ENCODE assay signal across 12 cellular contexts in genomic region chr7:41870505-41871138, GRCh38.
DNase-seq lines count a peak whose midpoint lies in the region; ATAC-seq, FAIRE-seq and TF ChIP-seq lines count a peak whose summit lies in the region.
"Had no signal": no experiment of that assay in that cellular context is flagged by ENCODE, and none has a peak within 500 bp of the region (broad histone marks: within the 10 kb centered on the region; RNA-seq: fewer than 3 reads in every experiment).

No MANE protein-coding gene starts in this region.

- no peaks in the 10 kb centered on the region for H3K79me2 ChIP-seq in GM12878 (ENCODE audit: control insufficient read depth, insufficient read depth, low read length)

- peak; percentile 67 for DNase-seq in CD1c-positive myeloid dendritic cell (ENCODE audit: extremely low spot score)
- peak; percentile 53 for DNase-seq in GM12878 (ENCODE audit: low read depth, low spot score)
- no peak for DNase-seq in HEK293T (ENCODE audit: extremely low spot score)
- no peak for DNase-seq in epidermal melanocyte (ENCODE audit: insufficient read length, low spot score)
- no peak for DNase-seq in kidney tubule cell (ENCODE audit: low spot score)
- DNase-seq in NCI-H1105 (lab: John Stamatoyannopoulos, UW): no peak
- DNase-seq: CD8-positive, alpha-beta memory T cell; naive B cell; NCI-H774; transverse colon had no signal

- peak; percentile 45 to 49; a peak in 2 of 4 replicates for TF ChIP-seq EP300 in GM12878 (IDR thresholded peaks at IDR 0.05; ENCODE audit: borderline replicate concordance in 1 of 2, control insufficient read depth in 1 of 2, low read depth in 2 of 2, low read length in 2 of 2)

- TF ChIP-seq CTCF in GM12878 (IDR thresholded peaks at IDR 0.05 in 2 of 3, conservative IDR thresholded peaks at IDR 0.05 in 1 of 3; ENCODE audit: control insufficient read depth in 2 of 3, extremely low read depth in 1 of 3, insufficient read depth in 1 of 3, low read depth in 3 of 3, low read length in 3 of 3): no peak

- no peak overlapping the region for H3K4me3 ChIP-seq in GM12878
- H3K4me3 ChIP-seq: transverse colon had no signal

- TF ChIP-seq POLR2A in GM12878 (IDR thresholded peaks at IDR 0.05; ENCODE audit: low read depth, low read length): no peak

- H4K20me1 ChIP-seq in GM12878 (ENCODE audit: control insufficient read depth, insufficient read depth): no peaks in the 10 kb centered on the region

- FAIRE-seq in GM12878 (lab: Jason Lieb, UNC): peak; percentile 73

- 0 out of 2 replicates have a peak overlapping the region, but pooled peaks have one; percentile 9 for H3K27ac ChIP-seq in GM12878 (ENCODE audit: control insufficient read depth, insufficient read depth)
- H3K27ac ChIP-seq: transverse colon had no signal

- POLR2A ChIA-PET in GM12878 (lab: Charles Lee): interaction anchor here (1.1 to 2.4 kb wide), 4 partner anchors 9 to 48 kb away, joined by 3 to 11 read pairs (median 4); no protein-coding TSS in a partner anchor
- POLR2A ChIA-PET in HEK293T (lab: Yijun Ruan, JAX): no interaction called here

- no TSS peak for BruUV-seq in GM12878 (replicated peaks; lab: Mats Ljungman, UMichigan)

- H3K27me3 ChIP-seq in GM12878 (replicated peaks in 1 of 2; ENCODE audit: control insufficient read depth in 2 of 2, insufficient read depth in 2 of 2, low read length in 1 of 2): no peaks in the 10 kb centered on the region
- H3K27me3 ChIP-seq: transverse colon had no signal

- H3K9me3 ChIP-seq in GM12878 (replicated peaks; ENCODE audit: control insufficient read depth, insufficient read depth, low read length): peaks cover 11% of the 10 kb centered on the region; the same call in 2 of the 3 replicates

- WGBS in GM12878 (ENCODE audit: insufficient coverage, insufficient replicate concordance, low lambda C conversion rate, missing lambda C conversion rate): 0% methylated on average over 1 of the region's 1 CpG

- CTCF ChIA-PET in GM12878 (lab: Yijun Ruan, JAX): interaction anchor here (1.2 to 2.7 kb wide), 4 partner anchors 9 to 60 kb away, joined by 3 to 15 read pairs (median 6); no protein-coding TSS in a partner anchor
- CTCF ChIA-PET in HEK293T (lab: Yijun Ruan, JAX): interaction anchor here (0.7 kb wide), 1 partner anchor 1239 kb away, joined by 3 read pairs; no protein-coding TSS in a partner anchor

- ATAC-seq in GM19351 (IDR thresholded peaks at IDR 0.05; ENCODE audit: unreplicated experiment): peak; percentile 61
- peak; percentile 64 for ATAC-seq in HG03045 (IDR thresholded peaks at IDR 0.05; ENCODE audit: unreplicated experiment)
- ATAC-seq in GM12878: peak; percentile 89

- intact Hi-C loops in GM12878 (cut with micrococcal nuclease; ENCODE audit: unreplicated experiment): no loop called here

- SMC1A ChIA-PET in GM12878 (lab: Charles Lee; ENCODE audit: uncharacterized antibody, unreplicated experiment): interaction anchor here (0.6 to 8.1 kb wide), 8 partner anchors 9 to 72 kb away, joined by 3 to 86 read pairs (median 6); no protein-coding TSS in a partner anchor

- H3K4me2 ChIP-seq in GM12878 (ENCODE audit: control insufficient read depth, insufficient read depth): peak overlapping the region; percentile 19; the same call in 1 of the 2 replicates

- in situ Hi-C loops in GM12878 (cut with MboI): no loop called here

- peak overlapping the region; percentile 4; the same call in 1 of the 2 replicates for H2AFZ ChIP-seq in GM12878 (ENCODE audit: control insufficient read depth, low read depth, low read length)

- H3K36me3 ChIP-seq in GM12878 (ENCODE audit: control insufficient read depth in 2 of 2, insufficient read depth in 2 of 2, low read length in 1 of 2): no peaks in the 10 kb centered on the region
- H3K36me3 ChIP-seq: transverse colon had no signal

- H3K9ac ChIP-seq in GM12878 (ENCODE audit: control insufficient read depth, insufficient read depth, low read length): no peak overlapping the region

- H3K4me1 ChIP-seq in GM12878 (ENCODE audit: control insufficient read depth, insufficient read depth, low read length): peaks cover 3% of the 10 kb centered on the region; the same call in 1 of the 2 replicates
- H3K4me1 ChIP-seq: transverse colon had no signal

- RAD21 ChIA-PET in GM12878 (lab: Charles Lee; ENCODE audit: unreplicated experiment): interaction anchor here (1.0 to 6.6 kb wide), 8 partner anchors 8 to 166 kb away, joined by 3 to 68 read pairs (median 5); no protein-coding TSS in a partner anchor

- no peak for TF ChIP-seq RAD21 in GM12878 (IDR thresholded peaks at IDR 0.05; ENCODE audit: insufficient read depth, low read depth, low read length)

TF ChIP-seq in GM12878, 131 proteins besides CTCF, POLR2A, EP300 and RAD21 (continues in another document):
- TF ChIP-seq ZBTB4 (CRISPR knock-in tag; IDR thresholded peaks at IDR 0.05): no peak
- TF ChIP-seq CHD2 (IDR thresholded peaks at IDR 0.05; ENCODE audit: borderline replicate concordance, low read depth, low read length): no peak
- TF ChIP-seq SUZ12 (IDR thresholded peaks at IDR 0.05; ENCODE audit: unreplicated experiment): no peak
- TF ChIP-seq RELA (IDR thresholded peaks at IDR 0.05; ENCODE audit: borderline replicate concordance, partially characterized antibody): no peak
- no peak for TF ChIP-seq CREB1 (IDR thresholded peaks at IDR 0.05; ENCODE audit: low read depth)
- no peak for TF ChIP-seq FOXK2 (IDR thresholded peaks at IDR 0.05)
- TF ChIP-seq SPI1 (IDR thresholded peaks at IDR 0.05; ENCODE audit: borderline replicate concordance, insufficient read depth, low read depth, low read length): no peak
- no peak for TF ChIP-seq ZNF207 (IDR thresholded peaks at IDR 0.05; ENCODE audit: borderline replicate concordance)

TF ChIP-seq in HEK293T, 16 proteins besides CTCF, POLR2A, EP300 and RAD21:
- TF ChIP-seq, protein P1, sequence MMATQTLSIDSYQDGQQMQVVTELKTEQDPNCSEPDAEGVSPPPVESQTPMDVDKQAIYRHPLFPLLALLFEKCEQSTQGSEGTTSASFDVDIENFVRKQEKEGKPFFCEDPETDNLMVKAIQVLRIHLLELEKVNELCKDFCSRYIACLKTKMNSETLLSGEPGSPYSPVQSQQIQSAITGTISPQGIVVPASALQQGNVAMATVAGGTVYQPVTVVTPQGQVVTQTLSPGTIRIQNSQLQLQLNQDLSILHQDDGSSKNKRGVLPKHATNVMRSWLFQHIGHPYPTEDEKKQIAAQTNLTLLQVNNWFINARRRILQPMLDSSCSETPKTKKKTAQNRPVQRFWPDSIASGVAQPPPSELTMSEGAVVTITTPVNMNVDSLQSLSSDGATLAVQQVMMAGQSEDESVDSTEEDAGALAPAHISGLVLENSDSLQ (IDR thresholded peaks at IDR 0.05): no peak
- no peak for TF ChIP-seq LEF1 (IDR thresholded peaks at IDR 0.05; ENCODE audit: borderline replicate concordance)

Comparison
In these comparisons a context has a peak if more than half of its experiments do, and no peak if none do; other contexts are left out.
1. DNase-seq: peak in CD1c-positive myeloid dendritic cell (single experiment) and GM12878 (single experiment); none in HEK293T (single experiment), epidermal melanocyte (single experiment), kidney tubule cell (single experiment) and NCI-H1105 (single experiment).
2. Peak in every context shown above with its lines, with median percentiles within 50 percentile points of each other: ATAC-seq.